Comparison of ENCODE assay signal across 8 cellular contexts in the genomic region with DNA sequence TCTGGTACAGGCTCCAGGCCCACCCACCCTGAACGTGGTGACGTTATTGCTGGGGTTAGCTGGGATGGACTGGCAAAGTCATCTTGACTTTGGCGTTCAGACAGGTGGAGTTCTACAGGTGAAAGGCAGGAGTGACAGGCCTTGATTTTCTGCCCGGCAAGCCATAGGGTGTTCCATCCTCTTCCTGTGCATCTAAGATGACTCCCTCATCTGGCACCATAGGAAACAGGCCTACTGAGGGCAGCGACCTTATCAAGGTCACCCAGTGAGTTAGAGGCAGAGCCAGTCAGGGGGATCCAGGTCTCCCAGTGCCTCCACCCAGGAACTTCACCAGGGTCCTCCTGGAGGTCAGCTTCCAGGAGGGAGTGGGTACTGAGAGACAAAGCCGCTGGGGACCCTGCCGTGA. TPM values are rescaled to one million over a fixed set of nuclear protein-coding genes. Genes with fewer than 3 reads are reported as not detected.
DNase-seq lines count a peak whose midpoint lies in the region; TF ChIP-seq lines count a peak whose summit lies in the region.

No MANE protein-coding gene starts in this region.

- H3K36me3 Mint-ChIP-seq in chondrocyte (ENCODE audit: low read depth): no peaks in the 10 kb centered on the region

- peak overlapping the region; percentile 88 for H3K27ac Mint-ChIP-seq in chondrocyte (ENCODE audit: unreplicated experiment)

- peak overlapping the region; percentile 96 for H3K4me3 Mint-ChIP-seq in chondrocyte (ENCODE audit: unreplicated experiment)

- no peaks in the 10 kb centered on the region for H3K9me2 ChIP-seq in Karpas-422 (replicated peaks; ENCODE audit: insufficient read depth, low read length)

- CTCF ChIA-PET in A673 (lab: Charles Lee): interaction anchor here (0.6 kb wide), 1 partner anchor 84 kb away, joined by 3 read pairs; no protein-coding TSS in a partner anchor

- intact Hi-C loops in A673 (cut with micrococcal nuclease; ENCODE audit: unreplicated experiment): no loop called here

- peak overlapping the region; percentile 51 for H3K27ac ChIP-seq in A673 (ENCODE audit: low read depth, low read length, poor library complexity, severe bottlenecking)
- peak overlapping the region; percentile 63; the same call in 1 of the 2 replicates for H3K27ac ChIP-seq in Karpas-422 (ENCODE audit: low read length)
- peak overlapping the region; percentile 78 for H3K27ac ChIP-seq in muscle layer of duodenum (ENCODE audit: low read length)

- H3K4me3 ChIP-seq in A673 (ENCODE audit: low read depth, low read length, poor library complexity, severe bottlenecking) (peak overlapping the region; percentile 99), Karpas-422 (ENCODE audit: low read length) (peak overlapping the region; percentile 78), muscle layer of duodenum (ENCODE audit: low read depth in 1 of 2, low read length in 2 of 2) (peak overlapping the region; percentile 73 to 93)

- no peaks in the 10 kb centered on the region for H3K27me3 Mint-ChIP-seq in chondrocyte (ENCODE audit: low read depth)

- no peaks in the 10 kb centered on the region for H3K9me3 Mint-ChIP-seq in chondrocyte (ENCODE audit: low read depth)

- H3K27me3 ChIP-seq in A673 (replicated peaks; ENCODE audit: insufficient read depth, low read depth, low read length, poor library complexity) (no peaks in the 10 kb centered on the region), Karpas-422 (ENCODE audit: low read length) (no peaks in the 10 kb centered on the region), muscle layer of duodenum (ENCODE audit: low read depth, low read length) (no peaks in the 10 kb centered on the region)

- H2AFZ ChIP-seq in Karpas-422 (ENCODE audit: low read length): no peak overlapping the region

- peaks cover 27% of the 10 kb centered on the region for H3K4me1 ChIP-seq in A673 (ENCODE audit: insufficient read depth, low read length, poor library complexity, severe bottlenecking)
- H3K4me1 ChIP-seq in Karpas-422 (ENCODE audit: low read length): peaks cover 53% of the 10 kb centered on the region
- H3K4me1 ChIP-seq in muscle layer of duodenum (ENCODE audit: control insufficient read depth in 1 of 2, insufficient read depth in 2 of 2, low read length in 2 of 2): peaks cover 13 to 35% of the 10 kb centered on the region in 2 donors

- no peaks in the 10 kb centered on the region for H3K36me3 ChIP-seq in A673 (ENCODE audit: insufficient read depth, low read length, poor library complexity, severe bottlenecking)
- H3K36me3 ChIP-seq in Karpas-422 (ENCODE audit: insufficient read depth, low read length): no peaks in the 10 kb centered on the region
- peaks cover 0 to 4% of the 10 kb centered on the region in 2 donors for H3K36me3 ChIP-seq in muscle layer of duodenum (ENCODE audit: control insufficient read depth in 1 of 2, insufficient read depth in 2 of 2, low read length in 2 of 2)

- peak overlapping the region; percentile 89 for H3K9ac ChIP-seq in Karpas-422 (ENCODE audit: low read length)

- peak overlapping the region; percentile 69 for H3K4me2 ChIP-seq in Karpas-422 (ENCODE audit: low read depth, low read length, poor library complexity, severe bottlenecking)

- peaks cover 22% of the 10 kb centered on the region; the same call in 1 of the 2 replicates for H4K20me1 ChIP-seq in Karpas-422 (ENCODE audit: insufficient read depth, low read depth, low read length)

- no peak for TF ChIP-seq CTCF in A673 (conservative IDR thresholded peaks at IDR 0.05; ENCODE audit: low read depth, low read length)
- no peak for TF ChIP-seq CTCF in chondrocyte (IDR thresholded peaks at IDR 0.05)

- peaks cover 63% of the 10 kb centered on the region for H3K79me2 ChIP-seq in Karpas-422 (ENCODE audit: low read length)

- no TSS peak for BruUV-seq in A673 (replicated peaks; lab: Mats Ljungman, UMichigan)

- peaks cover 47% of the 10 kb centered on the region for H3K4me1 Mint-ChIP-seq in chondrocyte (ENCODE audit: low read depth)

- DNase-seq in A673 (ENCODE audit: low spot score): no peak
- DNase-seq in Karpas-422: peak; percentile 57
- no peak for DNase-seq in chondrocyte (ENCODE audit: low spot score)
- no peak for DNase-seq in NCI-H146 treated with DMSO at 0.1 percent for 48 hours (lab: John Stamatoyannopoulos, UW; ENCODE audit: unreplicated experiment)
- no peak for DNase-seq in MV-4-11 (lab: John Stamatoyannopoulos, UW)
- no peak for DNase-seq in HuH-7.5 (ENCODE audit: low spot score)
- DNase-seq in GDM1 (lab: John Stamatoyannopoulos, UW): no peak

- no peaks in the 10 kb centered on the region for H3K9me3 ChIP-seq in A673 (ENCODE audit: low read depth, low read length, poor library complexity, severe bottlenecking)
- no peaks in the 10 kb centered on the region for H3K9me3 ChIP-seq in Karpas-422 (ENCODE audit: low read length)
- H3K9me3 ChIP-seq in muscle layer of duodenum (ENCODE audit: control insufficient read depth in 1 of 2, low read length in 2 of 2): no peaks in the 10 kb centered on the region

- POLR2A ChIA-PET in A673 (lab: Charles Lee; ENCODE audit: low non-redundant PET): no interaction called here

RNA-seq across cellular contexts. Expression of gene HK1, which starts 41.6 kb away (rescaled TPM):
- total RNA-seq in A673 (2021): 106 and 107 TPM in 2 replicates
- 54.6 and 86.5 TPM in 2 replicates for total RNA-seq in Karpas-422 (2014; rRNA removed; shearing (Covaris generic); ENCODE audit: low replicate concordance)
- total RNA-seq in chondrocyte: 95.5 to 110 TPM (median 103 TPM) in 3 replicates
